ENCODE assay signal across 1 cellular context in the genomic region with DNA sequence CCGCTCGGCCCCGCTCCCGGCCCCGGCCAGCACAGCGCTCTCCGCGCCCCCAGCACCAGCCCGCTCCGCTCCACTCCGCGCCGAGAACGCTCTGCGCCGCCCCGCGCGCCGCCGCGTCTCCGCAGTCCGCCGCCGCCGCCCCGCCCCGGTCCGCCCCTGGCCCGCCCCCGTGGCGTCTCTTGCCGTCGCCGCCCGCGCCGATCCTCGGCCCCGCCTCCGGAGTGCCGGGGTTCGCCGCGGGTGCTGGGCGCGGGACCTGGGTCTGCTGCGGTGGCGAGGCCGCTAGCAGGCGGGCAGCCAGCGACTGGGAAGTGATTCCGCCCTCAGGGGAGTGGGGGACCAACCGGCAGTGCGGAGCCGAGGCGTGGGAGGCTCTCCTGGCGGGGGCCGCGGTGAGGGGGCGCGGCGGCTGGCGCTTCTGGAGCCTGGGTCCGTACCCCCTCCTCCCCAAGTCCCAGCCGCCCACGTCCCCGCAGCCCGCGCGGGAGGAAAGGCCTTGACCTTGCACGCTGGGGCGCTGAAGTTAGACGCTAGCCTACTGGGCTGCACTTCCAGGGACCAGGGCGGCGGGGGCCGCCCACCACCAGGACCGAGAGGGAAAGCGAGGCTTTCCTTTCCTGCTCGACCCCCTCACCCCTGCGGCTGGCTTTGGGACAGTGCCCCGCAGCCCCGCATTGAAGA.
TF ChIP-seq lines count a peak whose summit lies in the region.

HS6ST1 (minus strand) TSS at position 93 of the 681 bp plus-strand sequence. CDS start 305 bp downstream, outside the sequence.

TF ChIP-seq in HepG2, 621 proteins besides CTCF, POLR2A, EP300 and RAD21 (continued from another document and continues in another):
- TF ChIP-seq ARID3A (IDR thresholded peaks at IDR 0.05; ENCODE audit: low read depth, low read length) (no peak), DNMT1 (CRISPR knock-in tag; IDR thresholded peaks at IDR 0.05) (no peak; the same call in 1 of the 2 replicates), TEAD3 (CRISPR knock-in tag; optimal IDR thresholded peaks at IDR 0.05; ENCODE audit: borderline replicate concordance) (peak; percentile 49), POLR2AphosphoS5 (IDR thresholded peaks at IDR 0.05; ENCODE audit: low read depth, low read length) (no peak), ZFP36 (IDR thresholded peaks at IDR 0.05; ENCODE audit: borderline replicate concordance, low read depth, low read length, partially characterized antibody) (no peak), ZNF569 (CRISPR knock-in tag; IDR thresholded peaks at IDR 0.05; ENCODE audit: borderline replicate concordance) (no peak), MIXL1 (CRISPR knock-in tag; IDR thresholded peaks at IDR 0.05) (0 out of 2 replicates have a peak, but pooled peaks have one; percentile 12), ZNF205 (CRISPR knock-in tag; IDR thresholded peaks at IDR 0.05) (peak; percentile 41; the same call in 1 of the 2 replicates), SMAD3 (CRISPR knock-in tag; IDR thresholded peaks at IDR 0.05) (no peak), MED8 (CRISPR knock-in tag; IDR thresholded peaks at IDR 0.05; ENCODE audit: insufficient replicate concordance) (no peak), ZNF329 (CRISPR knock-in tag; IDR thresholded peaks at IDR 0.05; ENCODE audit: low read depth) (0 out of 2 replicates have a peak, but pooled peaks have one; percentile 40), ZNF816 (CRISPR knock-in tag; IDR thresholded peaks at IDR 0.05; ENCODE audit: borderline replicate concordance) (no peak), ZNF337 (CRISPR knock-in tag; IDR thresholded peaks at IDR 0.05; ENCODE audit: borderline replicate concordance, low read depth) (no peak), ZNF543 (CRISPR knock-in tag; IDR thresholded peaks at IDR 0.05) (peak; percentile 69; the same call in 1 of the 2 replicates), ZSCAN9 (CRISPR knock-in tag; IDR thresholded peaks at IDR 0.05; ENCODE audit: borderline replicate concordance) (no peak), ZNF558 (CRISPR knock-in tag; IDR thresholded peaks at IDR 0.05; ENCODE audit: borderline replicate concordance) (no peak), ZFX (CRISPR knock-in tag; IDR thresholded peaks at IDR 0.05; ENCODE audit: low read depth) (peak; percentile 81), CEBPG (CRISPR knock-in tag; IDR thresholded peaks at IDR 0.05) (0 out of 2 replicates have a peak, but pooled peaks have one; percentile 2), NCOA1 (CRISPR knock-in tag; IDR thresholded peaks at IDR 0.05) (no peak), MXD3 (CRISPR knock-in tag; IDR thresholded peaks at IDR 0.05) (peak; percentile 65; the same call in 1 of the 2 replicates), ZNF724P (CRISPR knock-in tag; IDR thresholded peaks at IDR 0.05; ENCODE audit: borderline replicate concordance) (no peak; the same call in 1 of the 2 replicates), NR2F6 (IDR thresholded peaks at IDR 0.05) (0 out of 2 replicates have a peak, but pooled peaks have one; percentile 13), NR2F6 (CRISPR knock-in tag; IDR thresholded peaks at IDR 0.05) (0 out of 2 replicates have a peak, but pooled peaks have one; percentile 57), SP2 (CRISPR knock-in tag; IDR thresholded peaks at IDR 0.05) (peak; percentile 38; the same call in 1 of the 2 replicates), HES4 (CRISPR knock-in tag; IDR thresholded peaks at IDR 0.05; ENCODE audit: borderline replicate concordance) (peak; percentile 81; the same call in 1 of the 2 replicates), SPEN (CRISPR knock-in tag; IDR thresholded peaks at IDR 0.05; ENCODE audit: low read depth) (peak; percentile 70), KLF15 (CRISPR knock-in tag; IDR thresholded peaks at IDR 0.05; ENCODE audit: borderline replicate concordance) (no peak), SRY (CRISPR knock-in tag; IDR thresholded peaks at IDR 0.05) (peak; percentile 35; the same call in 1 of the 2 replicates), ZNF430 (CRISPR knock-in tag; IDR thresholded peaks at IDR 0.05) (0 out of 2 replicates have a peak, but pooled peaks have one; percentile 32), RELA (CRISPR knock-in tag; IDR thresholded peaks at IDR 0.05) (no peak), NFE2L2 (IDR thresholded peaks at IDR 0.05; ENCODE audit: low read length) (no peak), ZNF614 (CRISPR knock-in tag; IDR thresholded peaks at IDR 0.05; ENCODE audit: borderline replicate concordance) (no peak), PAXIP1 (CRISPR knock-in tag; conservative IDR thresholded peaks at IDR 0.05) (peak; percentile 39), KLF6 (CRISPR knock-in tag; IDR thresholded peaks at IDR 0.05) (peak; percentile 32; the same call in 1 of the 2 replicates), E2F1 (CRISPR knock-in tag; IDR thresholded peaks at IDR 0.05) (no peak), ZNF597 (CRISPR knock-in tag; IDR thresholded peaks at IDR 0.05) (no peak), ZFYVE20 (CRISPR knock-in tag; IDR thresholded peaks at IDR 0.05; ENCODE audit: borderline replicate concordance, low read depth) (peak; percentile 54; the same call in 1 of the 2 replicates)
- TF ChIP-seq, protein P1, sequence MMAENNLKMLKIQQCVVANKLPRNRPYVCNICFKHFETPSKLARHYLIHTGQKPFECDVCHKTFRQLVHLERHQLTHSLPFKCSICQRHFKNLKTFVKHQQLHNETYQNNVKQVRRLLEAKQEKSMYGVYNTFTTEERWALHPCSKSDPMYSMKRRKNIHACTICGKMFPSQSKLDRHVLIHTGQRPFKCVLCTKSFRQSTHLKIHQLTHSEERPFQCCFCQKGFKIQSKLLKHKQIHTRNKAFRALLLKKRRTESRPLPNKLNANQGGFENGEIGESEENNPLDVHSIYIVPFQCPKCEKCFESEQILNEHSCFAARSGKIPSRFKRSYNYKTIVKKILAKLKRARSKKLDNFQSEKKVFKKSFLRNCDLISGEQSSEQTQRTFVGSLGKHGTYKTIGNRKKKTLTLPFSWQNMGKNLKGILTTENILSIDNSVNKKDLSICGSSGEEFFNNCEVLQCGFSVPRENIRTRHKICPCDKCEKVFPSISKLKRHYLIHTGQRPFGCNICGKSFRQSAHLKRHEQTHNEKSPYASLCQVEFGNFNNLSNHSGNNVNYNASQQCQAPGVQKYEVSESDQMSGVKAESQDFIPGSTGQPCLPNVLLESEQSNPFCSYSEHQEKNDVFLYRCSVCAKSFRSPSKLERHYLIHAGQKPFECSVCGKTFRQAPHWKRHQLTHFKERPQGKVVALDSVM (CRISPR knock-in tag; IDR thresholded peaks at IDR 0.05) = no peak
- TF ChIP-seq, protein P2, sequence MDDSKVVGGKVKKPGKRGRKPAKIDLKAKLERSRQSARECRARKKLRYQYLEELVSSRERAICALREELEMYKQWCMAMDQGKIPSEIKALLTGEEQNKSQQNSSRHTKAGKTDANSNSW (CRISPR knock-in tag; IDR thresholded peaks at IDR 0.05; ENCODE audit: borderline replicate concordance) = no peak
- TF ChIP-seq, protein P3, sequence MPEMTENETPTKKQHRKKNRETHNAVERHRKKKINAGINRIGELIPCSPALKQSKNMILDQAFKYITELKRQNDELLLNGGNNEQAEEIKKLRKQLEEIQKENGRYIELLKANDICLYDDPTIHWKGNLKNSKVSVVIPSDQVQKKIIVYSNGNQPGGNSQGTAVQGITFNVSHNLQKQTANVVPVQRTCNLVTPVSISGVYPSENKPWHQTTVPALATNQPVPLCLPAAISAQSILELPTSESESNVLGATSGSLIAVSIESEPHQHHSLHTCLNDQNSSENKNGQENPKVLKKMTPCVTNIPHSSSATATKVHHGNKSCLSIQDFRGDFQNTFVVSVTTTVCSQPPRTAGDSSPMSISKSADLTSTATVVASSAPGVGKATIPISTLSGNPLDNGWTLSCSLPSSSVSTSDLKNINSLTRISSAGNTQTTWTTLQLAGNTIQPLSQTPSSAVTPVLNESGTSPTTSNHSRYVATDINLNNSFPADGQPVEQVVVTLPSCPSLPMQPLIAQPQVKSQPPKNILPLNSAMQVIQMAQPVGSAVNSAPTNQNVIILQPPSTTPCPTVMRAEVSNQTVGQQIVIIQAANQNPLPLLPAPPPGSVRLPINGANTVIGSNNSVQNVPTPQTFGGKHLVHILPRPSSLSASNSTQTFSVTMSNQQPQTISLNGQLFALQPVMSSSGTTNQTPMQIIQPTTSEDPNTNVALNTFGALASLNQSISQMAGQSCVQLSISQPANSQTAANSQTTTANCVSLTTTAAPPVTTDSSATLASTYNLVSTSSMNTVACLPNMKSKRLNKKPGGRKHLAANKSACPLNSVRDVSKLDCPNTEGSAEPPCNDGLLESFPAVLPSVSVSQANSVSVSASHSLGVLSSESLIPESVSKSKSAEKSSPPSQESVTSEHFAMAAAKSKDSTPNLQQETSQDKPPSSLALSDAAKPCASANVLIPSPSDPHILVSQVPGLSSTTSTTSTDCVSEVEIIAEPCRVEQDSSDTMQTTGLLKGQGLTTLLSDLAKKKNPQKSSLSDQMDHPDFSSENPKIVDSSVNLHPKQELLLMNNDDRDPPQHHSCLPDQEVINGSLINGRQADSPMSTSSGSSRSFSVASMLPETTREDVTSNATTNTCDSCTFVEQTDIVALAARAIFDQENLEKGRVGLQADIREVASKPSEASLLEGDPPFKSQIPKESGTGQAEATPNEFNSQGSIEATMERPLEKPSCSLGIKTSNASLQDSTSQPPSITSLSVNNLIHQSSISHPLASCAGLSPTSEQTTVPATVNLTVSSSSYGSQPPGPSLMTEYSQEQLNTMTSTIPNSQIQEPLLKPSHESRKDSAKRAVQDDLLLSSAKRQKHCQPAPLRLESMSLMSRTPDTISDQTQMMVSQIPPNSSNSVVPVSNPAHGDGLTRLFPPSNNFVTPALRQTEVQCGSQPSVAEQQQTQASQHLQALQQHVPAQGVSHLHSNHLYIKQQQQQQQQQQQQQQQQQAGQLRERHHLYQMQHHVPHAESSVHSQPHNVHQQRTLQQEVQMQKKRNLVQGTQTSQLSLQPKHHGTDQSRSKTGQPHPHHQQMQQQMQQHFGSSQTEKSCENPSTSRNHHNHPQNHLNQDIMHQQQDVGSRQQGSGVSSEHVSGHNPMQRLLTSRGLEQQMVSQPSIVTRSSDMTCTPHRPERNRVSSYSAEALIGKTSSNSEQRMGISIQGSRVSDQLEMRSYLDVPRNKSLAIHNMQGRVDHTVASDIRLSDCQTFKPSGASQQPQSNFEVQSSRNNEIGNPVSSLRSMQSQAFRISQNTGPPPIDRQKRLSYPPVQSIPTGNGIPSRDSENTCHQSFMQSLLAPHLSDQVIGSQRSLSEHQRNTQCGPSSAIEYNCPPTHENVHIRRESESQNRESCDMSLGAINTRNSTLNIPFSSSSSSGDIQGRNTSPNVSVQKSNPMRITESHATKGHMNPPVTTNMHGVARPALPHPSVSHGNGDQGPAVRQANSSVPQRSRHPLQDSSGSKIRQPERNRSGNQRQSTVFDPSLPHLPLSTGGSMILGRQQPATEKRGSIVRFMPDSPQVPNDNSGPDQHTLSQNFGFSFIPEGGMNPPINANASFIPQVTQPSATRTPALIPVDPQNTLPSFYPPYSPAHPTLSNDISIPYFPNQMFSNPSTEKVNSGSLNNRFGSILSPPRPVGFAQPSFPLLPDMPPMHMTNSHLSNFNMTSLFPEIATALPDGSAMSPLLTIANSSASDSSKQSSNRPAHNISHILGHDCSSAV (CRISPR knock-in tag; IDR thresholded peaks at IDR 0.05; ENCODE audit: borderline replicate concordance) = no peak
